In genomic region chr9:16413509-16414016, GRCh38 we compare ENCODE assay signal across 10 cellular contexts.
A peak's percentile ranks its signal among the peaks of the same experiment; 100 is the strongest.
DNase-seq lines count a peak whose midpoint lies in the region; ATAC-seq and TF ChIP-seq lines count a peak whose summit lies in the region.
"Had no signal": no experiment of that assay in that cellular context is flagged by ENCODE, and none has a peak within 500 bp of the region (broad histone marks: within the 10 kb centered on the region; RNA-seq: fewer than 3 reads in every experiment).

No MANE protein-coding gene starts in this region.

- H3K27me3 ChIP-seq in HL-60 (ENCODE audit: insufficient read depth, poor library complexity, severe bottlenecking) (no peaks in the 10 kb centered on the region), right cardiac atrium (ENCODE audit: control insufficient read depth, insufficient read depth) (no peaks in the 10 kb centered on the region), stomach (no peaks in the 10 kb centered on the region)

- no peak overlapping the region for H3K4me3 Mint-ChIP-seq in WTC11

- DNase-seq in HL-60 (ENCODE audit: low read depth in 1 of 2, low spot score in 1 of 2) (peak; percentile 1 to 52), WTC11 (ENCODE audit: low spot score) (no peak), right cardiac atrium (no peak), stomach (no peak), NCI-H2029 (lab: John Stamatoyannopoulos, UW) (no peak), germinal center (ENCODE audit: low spot score) (no peak)
- no peak for DNase-seq in activated naive CD4-positive, alpha-beta T cell treated with anti-CD3 and anti-CD28 coated beads, Interleukin-2, amount 50 U/mL, for 72 hours (ENCODE audit: low spot score in 2 of 2)
- DNase-seq: activated T-cell treated with anti-CD3 and anti-CD28 coated beads for 4 hours had no signal

- no peak for TF ChIP-seq EP300 in stomach (IDR thresholded peaks at IDR 0.05)

- TF ChIP-seq CTCF in HL-60 (IDR thresholded peaks at IDR 0.05; ENCODE audit: insufficient read depth, low read length) (no peak), WTC11 (IDR thresholded peaks at IDR 0.05) (no peak), stomach (IDR thresholded peaks at IDR 0.05) (no peak)

- TF ChIP-seq POLR2A in stomach (IDR thresholded peaks at IDR 0.05), result no peak

- no peaks in the 10 kb centered on the region for H3K36me3 ChIP-seq in stomach

- H3K4me1 ChIP-seq in right cardiac atrium (ENCODE audit: control insufficient read depth, insufficient read depth, low read length), result no peaks in the 10 kb centered on the region
- H3K4me1 ChIP-seq in stomach, result peaks cover 0 to 24% (median 5%) of the 10 kb centered on the region in 4 donors

- intact Hi-C loops in right cardiac atrium (cut with DNase I), result no loop called here
- intact Hi-C loops in stomach (cut with DNase I; ENCODE audit: low total_unique reads), result no loop called here

- H3K9me3 ChIP-seq in right cardiac atrium (ENCODE audit: control insufficient read depth, low read length) (no peaks in the 10 kb centered on the region), stomach (no peaks in the 10 kb centered on the region)

- H3K27ac ChIP-seq in HL-60 (replicated peaks) (no peak overlapping the region), right cardiac atrium (ENCODE audit: low read length) (no peak overlapping the region), stomach (peak overlapping the region in 4 of 5 donors; percentile 43 to 62 (median 49))
- H3K27ac ChIP-seq: SK-N-MC had no signal

- ATAC-seq in WTC11 (no peak), right cardiac atrium (peak; percentile 93), HG02885 (IDR thresholded peaks at IDR 0.05; ENCODE audit: poor library complexity, unreplicated experiment) (no peak)
- ATAC-seq in activated naive CD4-positive, alpha-beta T cell treated with anti-CD3 and anti-CD28 coated beads, Interleukin-2, amount 50 U/mL, for 72 hours, result no peak

- peaks cover 16% of the 10 kb centered on the region for H3K36me3 Mint-ChIP-seq in WTC11
- H3K36me3 Mint-ChIP-seq in activated naive CD4-positive, alpha-beta T cell treated with anti-CD3 and anti-CD28 coated beads, Interleukin-2, amount 50 U/mL, for 72 hours, result no peaks in the 10 kb centered on the region

- CTCF ChIA-PET in WTC11 (lab: Charles Lee), result no interaction called here

- no peak overlapping the region for H3K4me3 ChIP-seq in HL-60 (replicated peaks; ENCODE audit: insufficient read depth, low read length)
- H3K4me3 ChIP-seq in right cardiac atrium (ENCODE audit: low read length), result no peak overlapping the region
- H3K4me3 ChIP-seq in stomach, result no peak overlapping the region
- H3K4me3 ChIP-seq: SK-N-MC had no signal

- WGBS in right cardiac atrium, result 59% methylated on average over 9 of the region's 9 CpGs
- 44 to 56% (median 53%) methylated on average over 9 of the region's 9 CpGs for WGBS in stomach, 5 donors

- no peaks in the 10 kb centered on the region for H3K27me3 Mint-ChIP-seq in WTC11 (ENCODE audit: low read depth)

- H3K9me3 Mint-ChIP-seq in WTC11, result peaks cover 14% of the 10 kb centered on the region
- H3K9me3 Mint-ChIP-seq in activated naive CD4-positive, alpha-beta T cell treated with anti-CD3 and anti-CD28 coated beads, Interleukin-2, amount 50 U/mL, for 72 hours, result peaks cover 0 to 5% of the 10 kb centered on the region in 2 donors

- POLR2A ChIA-PET in WTC11 (lab: Charles Lee), result no interaction called here

- no peak overlapping the region; the same call in 1 of the 2 replicates for H3K27ac Mint-ChIP-seq in WTC11
- no peak overlapping the region for H3K27ac Mint-ChIP-seq in activated naive CD4-positive, alpha-beta T cell treated with anti-CD3 and anti-CD28 coated beads, Interleukin-2, amount 50 U/mL, for 72 hours

- H3K4me1 Mint-ChIP-seq in WTC11, result peaks cover 34% of the 10 kb centered on the region

TF ChIP-seq in WTC11, 78 proteins besides CTCF, POLR2A, EP300 and RAD21:
- no peak for TF ChIP-seq ZNF121 (CRISPR knock-in tag; IDR thresholded peaks at IDR 0.05)
- no peak for TF ChIP-seq PRRX2 (CRISPR knock-in tag; IDR thresholded peaks at IDR 0.05)
- peak; percentile 97 for TF ChIP-seq GABPB1 (CRISPR knock-in tag; IDR thresholded peaks at IDR 0.05)

Comparison
In these comparisons a context has a peak if more than half of its experiments do, and no peak if none do; other contexts are left out.
1. DNase-seq: peak in HL-60 (2 of 2); none in WTC11 (single experiment), right cardiac atrium (0 of 3), stomach (single experiment), activated naive CD4-positive, alpha-beta T cell treated with anti-CD3 and anti-CD28 coated beads, Interleukin-2, amount 50 U/mL, for 72 hours (0 of 2), NCI-H2029 (single experiment) and germinal center (single experiment).
2. H3K27ac ChIP-seq: peak in stomach (4 of 5); none in HL-60 (single experiment) and right cardiac atrium (single experiment).
3. ATAC-seq: peak in right cardiac atrium (2 of 2); none in WTC11 (single experiment), activated naive CD4-positive, alpha-beta T cell treated with anti-CD3 and anti-CD28 coated beads, Interleukin-2, amount 50 U/mL, for 72 hours (0 of 2) and HG02885 (single experiment).